8 cellular contexts compared by ENCODE assay signal in the genomic region with DNA sequence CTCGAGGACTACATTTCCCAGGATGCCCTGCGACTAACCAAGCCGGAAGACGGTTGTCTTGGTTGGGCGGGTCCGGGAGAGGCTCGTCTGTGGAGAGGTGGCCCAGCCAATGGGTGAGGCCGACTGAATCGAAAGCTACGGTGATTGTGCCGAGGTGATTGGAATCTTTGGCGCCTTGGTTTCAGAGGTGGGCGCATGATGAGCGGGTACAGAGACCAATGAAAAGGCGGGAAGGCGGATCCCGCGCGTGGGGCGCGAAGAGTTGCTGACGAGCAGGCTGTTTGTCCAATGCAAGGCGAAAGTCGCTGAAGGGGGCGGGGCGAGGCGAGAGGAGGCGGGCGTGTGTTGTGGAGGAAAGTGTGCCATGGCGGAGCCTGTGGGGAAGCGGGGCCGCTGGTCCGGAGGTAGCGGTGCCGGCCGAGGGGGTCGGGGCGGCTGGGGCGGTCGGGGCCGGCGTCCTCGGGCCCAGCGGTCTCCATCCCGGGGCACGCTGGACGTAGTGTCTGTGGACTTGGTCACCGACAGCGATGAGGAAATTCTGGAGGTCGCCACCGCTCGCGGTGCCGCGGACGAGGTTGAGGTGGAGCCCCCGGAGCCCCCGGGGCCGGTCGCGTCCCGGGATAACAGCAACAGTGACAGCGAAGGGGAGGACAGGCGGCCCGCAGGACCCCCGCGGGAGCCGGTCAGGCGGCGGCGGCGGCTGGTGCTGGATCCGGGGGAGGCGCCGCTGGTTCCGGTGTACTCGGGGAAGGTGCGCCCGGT. TPM values are rescaled to one million over a fixed set of nuclear protein-coding genes. Genes with fewer than 3 reads are reported as not detected.
DNase-seq lines count a peak whose midpoint lies in the region; ATAC-seq and TF ChIP-seq lines count a peak whose summit lies in the region.

A gene (plus strand): TSS at position 290 of the 762 bp plus-strand sequence. CDS start 75 bp downstream, at position 365.

- DNase-seq in DMS53 treated with DMSO at 0.1 percent for 48 hours (lab: John Stamatoyannopoulos, UW; ENCODE audit: unreplicated experiment): peak; percentile 93
- peak; percentile 100 for DNase-seq in Peyer's patch
- peak; percentile 100 for DNase-seq in activated T-cell treated with anti-CD3 and anti-CD28 coated beads, Interleukin-2, amount 50 U/mL, for 48 hours
- DNase-seq in stimulated activated CD8-positive, alpha-beta memory T cell treated with anti-CD3 and anti-CD28 coated beads, Interleukin-7, amount 100 ng/mL, for 24 hours (ENCODE audit: low read depth): peak; percentile 100

- peak within 1 kb of the TSS; percentile 32 for H3K27ac ChIP-seq in KMS-11
- H3K27ac ChIP-seq in Peyer's patch: peak within 1 kb of the TSS; percentile 79 to 87 (median 84)
- H3K27ac ChIP-seq in muscle layer of colon (ENCODE audit: low read depth, low read length): peak within 1 kb of the TSS; percentile 73

- H2AFZ ChIP-seq in KMS-11 (ENCODE audit: low read depth): peak within 1 kb of the TSS; percentile 97

- no peaks in the 10 kb centered on the region for H3K9me3 ChIP-seq in Peyer's patch
- no peaks in the 10 kb centered on the region for H3K9me3 ChIP-seq in muscle layer of colon (ENCODE audit: low read length)

- H3K4me3 ChIP-seq in KMS-11 (IDR thresholded peaks at IDR 0.05; ENCODE audit: insufficient read depth, low read depth, low read length): no peak within 1 kb of the TSS
- H3K4me3 ChIP-seq in Peyer's patch: peak within 1 kb of the TSS; percentile 65 to 87 (median 79)
- peak within 1 kb of the TSS; percentile 51 to 66 for H3K4me3 ChIP-seq in muscle layer of colon (ENCODE audit: low read depth in 1 of 2, low read length in 2 of 2)

- peaks cover 22% of the 10 kb centered on the region for H3K4me1 ChIP-seq in KMS-11 (ENCODE audit: low read depth, poor library complexity, severe bottlenecking)
- H3K4me1 ChIP-seq in Peyer's patch: peaks cover 0 to 23% (median 9%) of the 10 kb centered on the region in 4 donors
- peaks cover 11% of the 10 kb centered on the region for H3K4me1 ChIP-seq in muscle layer of colon (ENCODE audit: insufficient read depth, low read length)

- H3K27me3 ChIP-seq in KMS-11 (ENCODE audit: insufficient read depth, low read depth): no peaks in the 10 kb centered on the region
- no peaks in the 10 kb centered on the region for H3K27me3 ChIP-seq in Peyer's patch
- no peaks in the 10 kb centered on the region for H3K27me3 ChIP-seq in muscle layer of colon (ENCODE audit: control insufficient read depth in 1 of 2, insufficient read depth in 2 of 2, low read length in 2 of 2)

- TF ChIP-seq CTCF in KMS-11 (conservative IDR thresholded peaks at IDR 0.05; ENCODE audit: low read depth, low read length): no peak
- no peak for TF ChIP-seq CTCF in Peyer's patch (IDR thresholded peaks at IDR 0.05)

- H3K79me2 ChIP-seq in KMS-11 (ENCODE audit: insufficient read depth, low read depth): peaks cover 28% of the 10 kb centered on the region

- H3K36me3 ChIP-seq in KMS-11 (ENCODE audit: insufficient read depth): no peaks in the 10 kb centered on the region; the same call in 1 of the 2 replicates
- H3K36me3 ChIP-seq in Peyer's patch: peaks cover 0 to 30% (median 0%) of the 10 kb centered on the region in 3 donors
- H3K36me3 ChIP-seq in muscle layer of colon (ENCODE audit: insufficient read depth, low read length): peaks cover 26% of the 10 kb centered on the region

- H3K4me2 ChIP-seq in KMS-11: peak within 1 kb of the TSS; percentile 62

- H3K9ac ChIP-seq in KMS-11 (peak within 1 kb of the TSS; percentile 78), muscle layer of colon (ENCODE audit: low read length) (no peak within 1 kb of the TSS)

- H4K20me1 ChIP-seq in KMS-11 (ENCODE audit: insufficient read depth): no peaks in the 10 kb centered on the region

- peak; percentile 89 for ATAC-seq in GM21737 (IDR thresholded peaks at IDR 0.05; ENCODE audit: unreplicated experiment)
- ATAC-seq in esophagus mucosa: peak; percentile 98

- TF ChIP-seq POLR2A in Peyer's patch (IDR thresholded peaks at IDR 0.05): peak; percentile 56 to 67

RNA-seq across cellular contexts. Expression of the gene that starts here (rescaled TPM):
- 10 to 100 TPM; 53.8 to 86.5 (median 79.6) TPM for total RNA-seq in Peyer's patch
- total RNA-seq in esophagus mucosa: 21.3 TPM

Comparison
In these comparisons a context has a peak if more than half of its experiments do, and no peak if none do; other contexts are left out.
1. H3K27ac ChIP-seq: peak in every context shown above with its lines; median percentile 84 in Peyer's patch; 73 in muscle layer of colon; 32 in KMS-11.